Comparison of ENCODE assay signal across 4 cellular contexts in genomic region chr12:80477521-80478145, GRCh38. TPM values are rescaled to one million over a fixed set of nuclear protein-coding genes. Genes with fewer than 3 reads are reported as not detected.
"Had no signal": no experiment of that assay in that cellular context is flagged by ENCODE, and none has a peak within 500 bp of the region (broad histone marks: within the 10 kb centered on the region; RNA-seq: fewer than 3 reads in every experiment).

No MANE protein-coding gene starts in this region.

RNA-seq across cellular contexts. Expression of gene PTPRQ, which starts 33.6 kb away (rescaled TPM):
- total RNA-seq: endothelial cell of umbilical vein; epithelial cell of proximal tubule; lung microvascular endothelial cell; natural killer cell treated with Interleukin-12 subunit alpha and Interleukin-12 subunit beta and Interleukin-15 and Interleukin-18, amount 100 ng/mL, for 72 hours had no signal
